ENCODE assay signal across 28 cellular contexts in genomic region chr3:55497250-55497649, GRCh38. TPM values are rescaled to one million over a fixed set of nuclear protein-coding genes. Genes with fewer than 3 reads are reported as not detected.
"Had no signal": no experiment of that assay in that cellular context is flagged by ENCODE, and none has a peak within 500 bp of the region (broad histone marks: within the 10 kb centered on the region; RNA-seq: fewer than 3 reads in every experiment).

No MANE protein-coding gene starts in this region.

- H3K27me3 ChIP-seq: esophagus muscularis mucosa, foreskin keratinocyte, gastroesophageal sphincter, right atrium auricular region, sigmoid colon, testis had no signal

- ATAC-seq: foreskin keratinocyte; gastroesophageal sphincter; heart left ventricle; left colon; left ventricle myocardium superior; naive thymus-derived CD8-positive, alpha-beta T cell; stimulated activated memory B cell treated with anti-CD40 and anti-IgM and Interleukin-4, amounts not matched to agents 10 μg/mL and 1 μg/mL and 100 μg/mL, for 72 hours; stimulated activated naive CD8-positive, alpha-beta T cell treated with anti-CD3 and anti-CD28 coated beads, Interleukin-15, Interleukin-2, amounts not matched to agents 100 U/mL and 50 U/mL, for 24 hours had no signal

- H3K4me3 ChIP-seq: esophagus muscularis mucosa, gastroesophageal sphincter, heart left ventricle, lung, prostate gland, right atrium auricular region, sigmoid colon, skin epidermis, spleen, testis, tibial artery had no signal

- H3K4me1 ChIP-seq: esophagus muscularis mucosa, gastroesophageal sphincter, heart left ventricle, prostate gland, right atrium auricular region, sigmoid colon, spleen, testis, tibial artery had no signal

- H3K27ac ChIP-seq: esophagus muscularis mucosa, foreskin keratinocyte, gastroesophageal sphincter, heart left ventricle, prostate gland, right atrium auricular region, sigmoid colon, skin epidermis, spleen, testis, tibial artery had no signal

- H3K9me3 ChIP-seq: esophagus muscularis mucosa, gastroesophageal sphincter, heart left ventricle, prostate gland, right atrium auricular region, sigmoid colon, spleen, testis, tibial artery had no signal

- DNase-seq: effector memory CD4-positive, alpha-beta T cell; foreskin keratinocyte; heart left ventricle; hippocampal formation; kidney glomerular epithelial cell; left colon; left ventricle myocardium superior; midbrain; naive thymus-derived CD8-positive, alpha-beta T cell; nephron progenitor cell; nucleus accumbens; sigmoid colon; spleen; stimulated activated CD4-positive, alpha-beta T cell treated with anti-CD3 and anti-CD28 coated beads, Interleukin-4, amount 100 ng/mL, for 4 hours; stimulated activated naive CD8-positive, alpha-beta T cell treated with anti-CD3 and anti-CD28 coated beads, Interleukin-15, Interleukin-2, amounts not matched to agents 100 U/mL and 50 U/mL, for 24 hours; substantia nigra; testis; tibial artery had no signal

- FAIRE-seq: colon, endothelial cell of umbilical vein, islet of Langerhans had no signal

- H3K36me3 ChIP-seq: esophagus muscularis mucosa, gastroesophageal sphincter, heart left ventricle, prostate gland, right atrium auricular region, sigmoid colon, spleen, tibial artery had no signal

RNA-seq across cellular contexts. Expression of gene WNT5A, which starts 10.1 kb away (rescaled TPM):
- total RNA-seq: naive thymus-derived CD8-positive, alpha-beta T cell had no signal
- polyA plus RNA-seq: naive thymus-derived CD8-positive, alpha-beta T cell had no signal
